Comparison of ENCODE assay signal across 1 cellular context in the genomic region with DNA sequence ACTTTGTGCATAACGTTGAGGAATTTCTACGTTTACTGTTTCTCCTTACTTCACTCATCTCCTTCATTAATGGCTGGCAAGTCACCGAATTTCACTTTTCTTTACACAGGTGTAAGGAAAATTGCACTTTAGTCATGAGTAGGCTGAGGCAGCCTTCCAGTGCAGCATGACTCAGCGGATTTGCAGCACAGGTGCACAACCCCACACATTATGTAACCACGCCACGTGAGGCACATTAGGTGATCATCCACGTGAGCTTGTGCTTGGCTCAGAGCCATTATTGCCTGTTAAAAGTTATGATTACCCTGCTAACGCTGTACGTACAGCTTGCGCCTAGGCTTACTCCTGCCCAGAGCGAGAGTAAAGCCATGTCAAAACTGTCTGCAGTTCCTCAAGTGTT.
A peak's percentile ranks its signal among the peaks of the same experiment; 100 is the strongest.
TF ChIP-seq lines count a peak whose summit lies in the region.

No MANE protein-coding gene starts in this region.

TF ChIP-seq in HEK293, 187 proteins besides CTCF, POLR2A, EP300 and RAD21:
- TF ChIP-seq, protein P1, sequence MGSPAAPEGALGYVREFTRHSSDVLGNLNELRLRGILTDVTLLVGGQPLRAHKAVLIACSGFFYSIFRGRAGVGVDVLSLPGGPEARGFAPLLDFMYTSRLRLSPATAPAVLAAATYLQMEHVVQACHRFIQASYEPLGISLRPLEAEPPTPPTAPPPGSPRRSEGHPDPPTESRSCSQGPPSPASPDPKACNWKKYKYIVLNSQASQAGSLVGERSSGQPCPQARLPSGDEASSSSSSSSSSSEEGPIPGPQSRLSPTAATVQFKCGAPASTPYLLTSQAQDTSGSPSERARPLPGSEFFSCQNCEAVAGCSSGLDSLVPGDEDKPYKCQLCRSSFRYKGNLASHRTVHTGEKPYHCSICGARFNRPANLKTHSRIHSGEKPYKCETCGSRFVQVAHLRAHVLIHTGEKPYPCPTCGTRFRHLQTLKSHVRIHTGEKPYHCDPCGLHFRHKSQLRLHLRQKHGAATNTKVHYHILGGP (tag by site-specific recombination; IDR thresholded peaks at IDR 0.05), result 0 out of 2 replicates have a peak, but pooled peaks have one; percentile 14
- TF ChIP-seq ZNF585B (tag by site-specific recombination; IDR thresholded peaks at IDR 0.05) (peak; percentile 27; the same call in 1 of the 2 replicates), ZNF146 (tag by site-specific recombination; IDR thresholded peaks at IDR 0.05) (no peak), ZNF529 (tag by site-specific recombination; IDR thresholded peaks at IDR 0.05; ENCODE audit: insufficient replicate concordance) (no peak), TRIM28 (IDR thresholded peaks at IDR 0.05; ENCODE audit: borderline replicate concordance, low read length) (peak; percentile 93), ZNF600 (tag by site-specific recombination; IDR thresholded peaks at IDR 0.05) (no peak), ZNF660 (tag by site-specific recombination; IDR thresholded peaks at IDR 0.05) (no peak)
